23 cellular contexts compared by ENCODE assay signal in genomic region chr2:44551001-44551400, GRCh38.
"Had no signal": no experiment of that assay in that cellular context is flagged by ENCODE, and none has a peak within 500 bp of the region (broad histone marks: within the 10 kb centered on the region; RNA-seq: fewer than 3 reads in every experiment).

No MANE protein-coding gene starts in this region.

- H3K27me3 ChIP-seq: adrenal gland, cardiac muscle cell, hepatocyte, upper lobe of right lung had no signal

- DNase-seq: activated B cell treated with CpG ODN at 0.5 μM for 24 hours; activated CD4-positive, alpha-beta T cell treated with anti-CD3 and anti-CD28 coated beads, Interleukin-2, amount 10 ng/mL, durations not matched to agents 24 days and 14 days; activated CD8-positive, alpha-beta T cell treated with anti-CD3 and anti-CD28 coated beads for 36 hours; activated gamma-delta T cell treated with Interleukin-2 at 50 U/mL for 16 hours; activated T-cell treated with anti-CD3 and anti-CD28 coated beads, Interleukin-2, amount 50 U/mL, for 4 hours; adrenal gland; effector CD8-positive, alpha-beta T cell; left colon; lower lobe of right lung; midbrain; stimulated activated CD4-positive, alpha-beta T cell treated with anti-CD3 and anti-CD28 coated beads, Interleukin-4, amount 100 ng/mL, for 1 hour; stimulated activated naive B cell treated with anti-CD40 and anti-IgM and Interleukin-4, amounts not matched to agents 10 μg/mL and 1 μg/mL and 100 μg/mL, for 72 hours; upper lobe of right lung had no signal

- H3K79me2 ChIP-seq: hepatocyte, parathyroid adenoma had no signal

- H3K36me3 ChIP-seq: adrenal gland, cardiac muscle cell, lower lobe of right lung, upper lobe of right lung had no signal

- FAIRE-seq: TTC549 had no signal

- H3K4me1 ChIP-seq: lower lobe of right lung, upper lobe of right lung had no signal

- ATAC-seq: left colon, lower lobe of right lung, sciatic nerve, upper lobe of right lung had no signal

- H3K27ac Mint-ChIP-seq: activated B cell treated with CpG ODN at 0.5 μM for 24 hours; activated CD4-positive, alpha-beta T cell treated with anti-CD3 and anti-CD28 coated beads, Interleukin-2, amount 10 ng/mL, durations not matched to agents 24 days and 14 days; activated CD8-positive, alpha-beta T cell treated with anti-CD3 and anti-CD28 coated beads for 36 hours; activated naive CD4-positive, alpha-beta T cell treated with anti-CD3 and anti-CD28 coated beads, Interleukin-2, amount 50 U/mL, for 72 hours; dendritic cell treated with granulocyte-macrophage colony-stimulating factor and Interleukin-4, amounts not matched to agents 40 ng/mL and 50 ng/mL, for 4 days; nephron; stimulated activated naive B cell treated with anti-CD40 and anti-IgM and Interleukin-4, amounts not matched to agents 10 μg/mL and 1 μg/mL and 100 μg/mL, for 72 hours; T-helper 2 cell treated with Interferon-gamma antibody and Interleukin-4, amounts not matched to agents 5 μg/mL and 100 μg/mL, for 36 hours had no signal

- H3K4me1 Mint-ChIP-seq: activated B cell treated with CpG ODN at 0.5 μM for 24 hours had no signal

- H3K27me3 Mint-ChIP-seq: activated B cell treated with CpG ODN at 0.5 μM for 24 hours; activated CD4-positive, alpha-beta T cell treated with anti-CD3 and anti-CD28 coated beads, Interleukin-2, amount 10 ng/mL, durations not matched to agents 24 days and 14 days; activated CD8-positive, alpha-beta T cell treated with anti-CD3 and anti-CD28 coated beads for 36 hours; stimulated activated naive B cell treated with anti-CD40 and anti-IgM and Interleukin-4, amounts not matched to agents 10 μg/mL and 1 μg/mL and 100 μg/mL, for 72 hours had no signal

- H3K4me3 ChIP-seq: adrenal gland, cardiac muscle cell, hepatocyte, lower lobe of right lung, smooth muscle cell, upper lobe of right lung had no signal

- H3K27ac ChIP-seq: adrenal gland, cardiac muscle cell, hepatocyte, lower lobe of right lung, parathyroid adenoma, upper lobe of right lung had no signal

- H3K9me3 Mint-ChIP-seq: activated B cell treated with CpG ODN at 0.5 μM for 24 hours; activated CD4-positive, alpha-beta T cell treated with anti-CD3 and anti-CD28 coated beads, Interleukin-2, amount 10 ng/mL, durations not matched to agents 24 days and 14 days; activated CD8-positive, alpha-beta T cell treated with anti-CD3 and anti-CD28 coated beads for 36 hours; activated naive CD4-positive, alpha-beta T cell treated with anti-CD3 and anti-CD28 coated beads, Interleukin-2, amount 50 U/mL, for 72 hours; activated T-cell treated with anti-CD3 and anti-CD28 coated beads, Interleukin-2, amount 50 U/mL, for 4 hours; dendritic cell treated with granulocyte-macrophage colony-stimulating factor and Interleukin-4, amounts not matched to agents 40 ng/mL and 50 ng/mL, for 4 days; nephron; T-helper 2 cell treated with Interferon-gamma antibody and Interleukin-4, amounts not matched to agents 5 μg/mL and 100 μg/mL, for 36 hours had no signal

- H3K4me3 Mint-ChIP-seq: activated B cell treated with CpG ODN at 0.5 μM for 24 hours; activated CD4-positive, alpha-beta T cell treated with anti-CD3 and anti-CD28 coated beads, Interleukin-2, amount 10 ng/mL, durations not matched to agents 24 days and 14 days; activated CD8-positive, alpha-beta T cell treated with anti-CD3 and anti-CD28 coated beads for 36 hours; activated T-cell treated with anti-CD3 and anti-CD28 coated beads, Interleukin-2, amount 50 U/mL, for 4 hours; dendritic cell treated with granulocyte-macrophage colony-stimulating factor and Interleukin-4, amounts not matched to agents 40 ng/mL and 50 ng/mL, for 4 days; nephron; stimulated activated naive B cell treated with anti-CD40 and anti-IgM and Interleukin-4, amounts not matched to agents 10 μg/mL and 1 μg/mL and 100 μg/mL, for 72 hours; T-helper 2 cell treated with Interferon-gamma antibody and Interleukin-4, amounts not matched to agents 5 μg/mL and 100 μg/mL, for 36 hours had no signal

- H2AFZ ChIP-seq: hepatocyte, parathyroid adenoma had no signal

- H3K4me2 ChIP-seq: hepatocyte, smooth muscle cell had no signal

- H3K36me3 Mint-ChIP-seq: activated naive CD4-positive, alpha-beta T cell treated with anti-CD3 and anti-CD28 coated beads, Interleukin-2, amount 50 U/mL, for 72 hours had no signal
